Comparison of ENCODE assay signal across 8 cellular contexts in the genomic region with DNA sequence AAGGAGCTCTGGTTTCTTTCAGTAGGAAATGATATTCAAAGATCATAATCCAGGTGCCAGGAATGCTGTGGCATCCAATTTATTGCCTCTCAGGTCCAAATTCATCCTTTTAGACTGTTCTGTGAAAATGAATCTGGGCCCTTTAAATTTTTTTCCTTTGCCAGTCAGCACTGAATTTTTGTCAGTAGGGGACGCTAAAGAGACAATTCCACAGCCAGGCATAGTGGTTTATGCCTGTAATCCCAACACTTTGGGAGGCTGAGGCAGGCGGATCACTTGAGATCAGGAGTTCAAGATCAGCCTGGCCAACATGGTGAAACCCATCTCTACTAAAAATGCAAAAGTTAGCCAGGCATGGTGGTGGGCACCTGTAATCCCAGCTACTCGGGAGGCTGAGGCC.
DNase-seq lines count a peak whose midpoint lies in the region; ATAC-seq, FAIRE-seq and TF ChIP-seq lines count a peak whose summit lies in the region.
"Not testable (repeated sequence)": the region's sequence is repeated elsewhere in the genome, so short reads cannot be mapped to it uniquely, and the experiment has no call there.

No MANE protein-coding gene starts in this region.

- not testable (repeated sequence) for H3K27me3 Mint-ChIP-seq in GM23338 (ENCODE audit: insufficient read depth, low read depth, poor library complexity); type B pancreatic cell
- H3K27me3 Mint-ChIP-seq in MCF 10A (ENCODE audit: insufficient read depth, unreplicated experiment) = peaks cover 23% of the 10 kb centered on the region

- H3K4me1 ChIP-seq in A549 (peaks cover 62% of the 10 kb centered on the region), GM23338 (ENCODE audit: insufficient read depth) (peaks cover 16% of the 10 kb centered on the region), HepG2 (ENCODE audit: insufficient read depth, low read length) (peaks cover 53% of the 10 kb centered on the region)
- not testable (repeated sequence) for H3K4me1 ChIP-seq in Panc1 (ENCODE audit: control insufficient read depth, insufficient read depth, low read length)

- WGBS in A549 (ENCODE audit: missing lambda C conversion rate) = 25% methylated on average over 3 of the region's 3 CpGs
- 61% methylated on average over 2 of the region's 3 CpGs for WGBS in HepG2 (ENCODE audit: low lambda C conversion rate)

- POLR2A ChIA-PET in A549 (lab: Yijun Ruan, JAX); Panc1 (lab: Charles Lee); HepG2 (lab: Yijun Ruan, JAX): not testable (repeated sequence)
- POLR2A ChIA-PET in MCF 10A (lab: Yijun Ruan, JAX) = interaction anchor here (0.7 kb wide), 1 partner anchor 307 kb away, joined by 3 read pairs; no protein-coding TSS in a partner anchor

- H3K36me3 Mint-ChIP-seq in GM23338 (ENCODE audit: low read depth); MCF 10A (ENCODE audit: insufficient read depth, unreplicated experiment); type B pancreatic cell: not testable (repeated sequence)

- in situ Hi-C loops in Panc1 (cut with HindIII; ENCODE audit: low pct_unique_long_range_greater_than_20kb, low sequenced_read_pairs); HepG2 (cut with HindIII; ENCODE audit: extremely low pct_ligation_motif_present, low pct_unique_long_range_greater_than_20kb): not testable (repeated sequence)

- H2AFZ ChIP-seq in GM23338; HepG2 (ENCODE audit: low read length): not testable (repeated sequence)

- CTCF ChIA-PET in A549 (lab: Yijun Ruan, JAX) (interaction anchor here (1.4 kb wide), 1 partner anchor 14 kb away, joined by 4 read pairs; no protein-coding TSS in a partner anchor), Panc1 (lab: Charles Lee) (interaction anchor here (1.4 kb wide), 1 partner anchor 90 kb away, joined by 3 read pairs; no protein-coding TSS in a partner anchor), MCF 10A (lab: Yijun Ruan, JAX) (interaction anchor here (0.6 kb wide), 2 partner anchors 182 to 480 kb away, joined by 3 read pairs; no protein-coding TSS in a partner anchor)
- CTCF ChIA-PET in HepG2 (lab: Yijun Ruan, JAX; ENCODE audit: low intra/inter-chr PET ratio, low total read pairs) = not testable (repeated sequence)

- not testable (repeated sequence) for H3K9me3 Mint-ChIP-seq in GM23338; MCF 10A (ENCODE audit: unreplicated experiment); type B pancreatic cell

- H3K27ac Mint-ChIP-seq in GM23338 = peak overlapping the region; percentile 84
- not testable (repeated sequence) for H3K27ac Mint-ChIP-seq in MCF 10A (ENCODE audit: low read depth, unreplicated experiment); type B pancreatic cell

- FAIRE-seq in A549 (lab: Jason Lieb, UNC); HepG2 (lab: Jason Lieb, UNC): not testable (repeated sequence)

- DNase-seq in A549 (ENCODE audit: low read depth in 1 of 2, low spot score in 1 of 2) (peak in 1 of 2 experiments; percentile 48), GM23338 (ENCODE audit: low spot score) (peak; percentile 48), HepG2 (ENCODE audit: low spot score) (peak; percentile 15)
- not testable (repeated sequence) for DNase-seq in Panc1 (ENCODE audit: low read depth, low spot score); MCF 10A (ENCODE audit: unreplicated experiment); fibroblast of mammary gland (ENCODE audit: low read depth); type B pancreatic cell (ENCODE audit: extremely low spot score, unreplicated experiment)

- not testable (repeated sequence) for H3K4me3 Mint-ChIP-seq in GM23338; MCF 10A (ENCODE audit: unreplicated experiment); type B pancreatic cell

- not testable (repeated sequence) for H3K36me3 ChIP-seq in GM23338 (ENCODE audit: insufficient read depth); Panc1 (ENCODE audit: control insufficient read depth, insufficient read depth, low read length); HepG2 (replicated peaks in 1 of 2; ENCODE audit: control insufficient read depth in 1 of 2, insufficient read depth in 2 of 2, low read length in 2 of 2)

- ATAC-seq in A549, GM23338, Panc1, HepG2: not testable (repeated sequence)

- peaks cover 15% of the 10 kb centered on the region for H3F3A ChIP-seq in GM23338 (replicated peaks; ENCODE audit: low read depth)

- peaks cover 29% of the 10 kb centered on the region; the same call in 2 of the 3 replicates for H3K4me1 Mint-ChIP-seq in GM23338
- peaks cover 11% of the 10 kb centered on the region for H3K4me1 Mint-ChIP-seq in MCF 10A (ENCODE audit: insufficient read depth, unreplicated experiment)
- peaks cover 18% of the 10 kb centered on the region for H3K4me1 Mint-ChIP-seq in type B pancreatic cell (ENCODE audit: unreplicated experiment)

- H3K79me2 ChIP-seq in GM23338 (replicated peaks; ENCODE audit: insufficient read depth); HepG2 (ENCODE audit: insufficient read depth, low read length): not testable (repeated sequence)

- H3K9ac ChIP-seq in HepG2 (ENCODE audit: insufficient read depth, low read depth, low read length) = not testable (repeated sequence)

- intact Hi-C loops in Panc1 (cut with micrococcal nuclease; ENCODE audit: unreplicated experiment); MCF 10A (cut with micrococcal nuclease): not testable (repeated sequence)
- intact Hi-C loops in HepG2 (cut with micrococcal nuclease; ENCODE audit: unreplicated experiment) = loop anchor here (5.0 kb wide), 1 partner anchor 372 kb away; no protein-coding TSS in a partner anchor

- not testable (repeated sequence) for BruUV-seq in Panc1 (replicated peaks; lab: Mats Ljungman, UMichigan); MCF 10A (replicated peaks; lab: Mats Ljungman, UMichigan); HepG2 (replicated peaks; lab: Mats Ljungman, UMichigan)

- TF ChIP-seq POLR2A in A549 (IDR thresholded peaks at IDR 0.05; ENCODE audit: low read length); HepG2 (IDR thresholded peaks at IDR 0.05; ENCODE audit: insufficient read depth in 1 of 2, low read depth in 2 of 2, low read length in 2 of 2): not testable (repeated sequence)

- TF ChIP-seq EP300 in A549 (IDR thresholded peaks at IDR 0.05); Ishikawa (IDR thresholded peaks at IDR 0.05; ENCODE audit: borderline replicate concordance); HepG2 (IDR thresholded peaks at IDR 0.05; ENCODE audit: low read depth in 2 of 2, low read length in 2 of 2); HepG2 (CRISPR knock-in tag; IDR thresholded peaks at IDR 0.05; ENCODE audit: borderline replicate concordance): not testable (repeated sequence)

- H3K27me3 ChIP-seq in GM23338 (ENCODE audit: insufficient read depth); Panc1 (ENCODE audit: control insufficient read depth, insufficient read depth, low read length); HepG2 (ENCODE audit: control insufficient read depth in 1 of 2, insufficient read depth in 2 of 2, low read length in 2 of 2): not testable (repeated sequence)

- H3K9me2 ChIP-seq in GM23338 (ENCODE audit: insufficient read depth) = not testable (repeated sequence)

- TF ChIP-seq RAD21 in A549 (conservative IDR thresholded peaks at IDR 0.05 in 1 of 2, IDR thresholded peaks at IDR 0.05 in 1 of 2) (peak in 1 of 2 experiments; percentile 40; a peak in 2 of 5 replicates), Ishikawa (IDR thresholded peaks at IDR 0.05; ENCODE audit: low read depth) (0 out of 2 replicates have a peak, but pooled peaks have one; percentile 17)
- not testable (repeated sequence) for TF ChIP-seq RAD21 in HepG2 (CRISPR knock-in tag; IDR thresholded peaks at IDR 0.05)

- peak overlapping the region; percentile 87 to 89 for H3K27ac ChIP-seq in A549
- H3K27ac ChIP-seq in GM23338 (ENCODE audit: low read depth) = peak overlapping the region; percentile 96
- not testable (repeated sequence) for H3K27ac ChIP-seq in Panc1 (ENCODE audit: low read length); HepG2 (ENCODE audit: extremely low read length, insufficient read depth, low read length)

- H3K4me3 ChIP-seq in A549; GM23338; Panc1 (ENCODE audit: low read depth in 2 of 2, low read length in 2 of 2); fibroblast of mammary gland (ENCODE audit: control insufficient read depth, low read depth, low read length); HepG2 (replicated peaks in 1 of 3; ENCODE audit: insufficient read depth in 1 of 3, low read depth in 2 of 3, low read length in 3 of 3): not testable (repeated sequence)

- TF ChIP-seq CTCF in A549 (IDR thresholded peaks at IDR 0.05) = peak; percentile 19; the same call in 1 of the 3 replicates
- peak; percentile 44 to 59 for TF ChIP-seq CTCF in GM23338 (conservative IDR thresholded peaks at IDR 0.05; ENCODE audit: low read depth in 2 of 2)
- peak; percentile 42 for TF ChIP-seq CTCF in Panc1 (IDR thresholded peaks at IDR 0.05)
- peak; percentile 8 for TF ChIP-seq CTCF in MCF 10A (IDR thresholded peaks at IDR 0.05; ENCODE audit: unreplicated experiment)
- peak; percentile 25 for TF ChIP-seq CTCF in fibroblast of mammary gland (conservative IDR thresholded peaks at IDR 0.05; ENCODE audit: control insufficient read depth, insufficient read depth, low read depth, low read length)
- TF ChIP-seq CTCF in HepG2 (CRISPR knock-in tag; IDR thresholded peaks at IDR 0.05) = peak; percentile 45
- peak; percentile 26 for TF ChIP-seq CTCF in type B pancreatic cell (conservative IDR thresholded peaks at IDR 0.05)

- H4K20me1 ChIP-seq in GM23338 (replicated peaks; ENCODE audit: insufficient read depth); HepG2 (ENCODE audit: insufficient read depth, low read length): not testable (repeated sequence)

- not testable (repeated sequence) for H3K9me3 ChIP-seq in A549; Panc1 (ENCODE audit: control insufficient read depth, insufficient read depth, low read depth, low read length); HepG2 (ENCODE audit: low read length)

- H3K4me2 ChIP-seq in A549; GM23338; HepG2 (ENCODE audit: low read depth, low read length): not testable (repeated sequence)

TF ChIP-seq in Ishikawa, 13 proteins besides CTCF, POLR2A, EP300 and RAD21:
- peak; percentile 67 for TF ChIP-seq TEAD4 (IDR thresholded peaks at IDR 0.05)
